ENCODE assay signal across 11 cellular contexts in the genomic region with DNA sequence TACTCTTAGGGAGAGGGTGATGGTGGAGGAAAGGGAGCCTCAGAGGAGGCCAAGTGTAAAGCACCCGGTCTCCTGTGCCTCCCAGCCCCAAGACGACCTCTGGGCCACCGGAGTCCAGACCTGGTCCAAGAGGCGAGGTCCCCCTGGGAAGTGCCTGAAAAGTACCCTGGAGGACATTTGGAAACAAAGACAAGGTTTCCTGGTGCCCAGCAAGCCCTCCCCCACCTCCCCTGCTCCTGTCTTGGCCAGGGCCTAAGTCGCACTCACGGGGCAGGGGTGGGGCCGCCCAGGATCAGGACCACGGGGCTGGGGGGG. TPM values are rescaled to one million over a fixed set of nuclear protein-coding genes. Genes with fewer than 3 reads are reported as not detected.
DNase-seq lines count a peak whose midpoint lies in the region; ATAC-seq and TF ChIP-seq lines count a peak whose summit lies in the region.
"Had no signal": no experiment of that assay in that cellular context is flagged by ENCODE, and none has a peak within 500 bp of the region (broad histone marks: within the 10 kb centered on the region; RNA-seq: fewer than 3 reads in every experiment).

No MANE protein-coding gene starts in this region.

- peak in 1 of 5 donors; percentile 20 for DNase-seq in heart left ventricle
- no peak for DNase-seq in Right ventricle myocardium inferior (ENCODE audit: missing footprints)
- peak in 1 of 2 donors; percentile 61 for DNase-seq in ascending aorta (ENCODE audit: low spot score in 2 of 2)
- peak; percentile 10 for DNase-seq in mucosa of gallbladder (ENCODE audit: low spot score)
- no peak for DNase-seq in uterus
- no peak for DNase-seq in HUDEP-2 (lab: John Stamatoyannopoulos, UW; ENCODE audit: unreplicated experiment in 76 of 76)
- DNase-seq: foreskin melanocyte, NCI-H1417 treated with DMSO at 0.1 percent for 48 hours had no signal

- intact Hi-C loops in heart left ventricle (cut with DNase I) (loop anchor here in 1 of 10 donors (5.0 kb wide), 1 partner anchor 35 kb away; a partner anchor contains a TSS), Right ventricle myocardium inferior (cut with DNase I) (no loop called here), ascending aorta (cut with DNase I) (loop anchor here (5.0 kb wide), 1 partner anchor 50 kb away; a partner anchor contains a TSS), uterus (cut with DNase I; ENCODE audit: low total_unique reads) (no loop called here)

- 61 to 83% (median 73%) methylated on average over 1 to 8 of the region's 8 CpGs for WGBS in heart left ventricle, 4 donors

- TF ChIP-seq POLR2A in heart left ventricle (IDR thresholded peaks at IDR 0.05) (no peak), uterus (IDR thresholded peaks at IDR 0.05) (no peak)

- H3K27ac ChIP-seq in heart left ventricle (peak overlapping the region in 10 of 12 donors; percentile 7 to 89 (median 58)), ascending aorta (peak overlapping the region; percentile 61 to 68), uterus (peak overlapping the region; percentile 22 to 29)
- H3K27ac ChIP-seq: colonic mucosa had no signal

- H3K36me3 ChIP-seq in heart left ventricle = peaks cover 0 to 8% (median 0%) of the 10 kb centered on the region in 9 donors
- H3K36me3 ChIP-seq in ascending aorta = no peaks in the 10 kb centered on the region
- H3K36me3 ChIP-seq in uterus = no peaks in the 10 kb centered on the region
- H3K36me3 ChIP-seq: colonic mucosa had no signal

- ATAC-seq in heart left ventricle = no peak
- ATAC-seq in Right ventricle myocardium inferior = no peak
- ATAC-seq in GM21447 (IDR thresholded peaks at IDR 0.05; ENCODE audit: unreplicated experiment) = no peak
- no peak for ATAC-seq in HG03135 (IDR thresholded peaks at IDR 0.05; ENCODE audit: unreplicated experiment)

- TF ChIP-seq CTCF in heart left ventricle (IDR thresholded peaks at IDR 0.05) (no peak), ascending aorta (IDR thresholded peaks at IDR 0.05) (no peak), uterus (IDR thresholded peaks at IDR 0.05) (no peak)

- no peaks in the 10 kb centered on the region for H3K27me3 ChIP-seq in heart left ventricle
- no peaks in the 10 kb centered on the region for H3K27me3 ChIP-seq in ascending aorta
- no peaks in the 10 kb centered on the region for H3K27me3 ChIP-seq in uterus
- H3K27me3 ChIP-seq: colonic mucosa had no signal

- H3K4me3 ChIP-seq in heart left ventricle (peak overlapping the region in 6 of 12 donors; percentile 23 to 93 (median 74)), ascending aorta (no peak overlapping the region), uterus (no peak overlapping the region)

- H3K4me1 ChIP-seq in heart left ventricle (peaks cover 36 to 82% (median 62%) of the 10 kb centered on the region in 12 donors), ascending aorta (peaks cover 17 to 31% of the 10 kb centered on the region in 2 donors), uterus (peaks cover 0 to 9% of the 10 kb centered on the region in 2 donors)

- H3K9me3 ChIP-seq in heart left ventricle (no peaks in the 10 kb centered on the region), ascending aorta (no peaks in the 10 kb centered on the region), uterus (no peaks in the 10 kb centered on the region)
- H3K9me3 ChIP-seq: colonic mucosa had no signal

RNA-seq across cellular contexts. Expression of a gene that starts 0.5 kb away (rescaled TPM):
- total RNA-seq in heart left ventricle = 10 to 100 TPM; 10.4 to 70.2 (median 23.5) TPM
- 10 to 100 TPM; 17.1 to 24.5 TPM for polyA plus RNA-seq in heart left ventricle
- total RNA-seq in Right ventricle myocardium inferior = 32.2 TPM
- total RNA-seq in ascending aorta = 70.6 TPM
- 62.1 TPM for total RNA-seq in mucosa of gallbladder
- total RNA-seq in uterus = 10 to 100 TPM in 3 of 4 donors, 1 to 10 TPM in 1; 6.4 to 50.0 (median 29.3) TPM

RNA-seq across cellular contexts. Expression of a gene that starts 36.2 kb away (rescaled TPM):
- total RNA-seq in heart left ventricle = 10 to 100 TPM; 12.6 to 94.5 (median 23.4) TPM
- polyA plus RNA-seq in heart left ventricle = 10 to 100 TPM; 21.7 to 37.3 TPM
- 29.6 TPM for total RNA-seq in Right ventricle myocardium inferior
- total RNA-seq in ascending aorta = 65.6 TPM
- total RNA-seq in mucosa of gallbladder = 42.2 TPM
- total RNA-seq in uterus = 10 to 100 TPM; 27.6 to 50.0 (median 36.1) TPM

RNA-seq across cellular contexts. Expression of a gene that starts 51.3 kb away (rescaled TPM):
- 100 to 1,000 TPM; 179 to 275 (median 215) TPM for total RNA-seq in heart left ventricle
- polyA plus RNA-seq in heart left ventricle = 100 to 1,000 TPM; 193 to 269 TPM
- total RNA-seq in Right ventricle myocardium inferior = 231 TPM
- 261 TPM for total RNA-seq in ascending aorta
- 346 TPM for total RNA-seq in mucosa of gallbladder
- 100 to 1,000 TPM; 161 to 403 (median 225) TPM for total RNA-seq in uterus
